ENCODE assay signal across 13 cellular contexts in genomic region chr6:56689114-56689513, GRCh38. TPM values are rescaled to one million over a fixed set of nuclear protein-coding genes. Genes with fewer than 3 reads are reported as not detected.
A peak's percentile ranks its signal among the peaks of the same experiment; 100 is the strongest.
DNase-seq lines count a peak whose midpoint lies in the region; ATAC-seq, FAIRE-seq and TF ChIP-seq lines count a peak whose summit lies in the region.
"Had no signal": no experiment of that assay in that cellular context is flagged by ENCODE, and none has a peak within 500 bp of the region (broad histone marks: within the 10 kb centered on the region; RNA-seq: fewer than 3 reads in every experiment).

No MANE protein-coding gene starts in this region.

- H3K4me1 ChIP-seq in kidney (ENCODE audit: control insufficient read depth in 1 of 2, insufficient read depth in 1 of 2, low read depth in 1 of 2, low read length in 2 of 2), result peaks cover 0 to 3% of the 10 kb centered on the region in 2 donors

- no peak overlapping the region for H3K27ac ChIP-seq in kidney (ENCODE audit: low read depth in 2 of 2, low read length in 2 of 2)

- DNase-seq in kidney (no peak), inferior parietal cortex (ENCODE audit: extremely low spot score) (no peak), iPS-NIHi7 (ENCODE audit: extremely low spot score) (no peak), cerebellar cortex (ENCODE audit: low spot score) (no peak)
- DNase-seq in activated T-cell treated with anti-CD3 and anti-CD28 coated beads, Interleukin-2, amount 50 U/mL, for 1 hour, result no peak
- DNase-seq: CD4-positive, alpha-beta memory T cell; GOT3; NCI-H1930; stimulated activated naive B cell treated with anti-CD40 and anti-IgM and Interleukin-4, amounts not matched to agents 10 μg/mL and 1 μg/mL and 100 μg/mL, for 72 hours; T1000 had no signal

- no peaks in the 10 kb centered on the region for H3K36me3 ChIP-seq in kidney (ENCODE audit: control insufficient read depth in 1 of 2, insufficient read depth in 2 of 2, low read length in 2 of 2)

- intact Hi-C loops in kidney (cut with DNase I), result no loop called here

- peak; percentile 75 for ATAC-seq in GM18505 (IDR thresholded peaks at IDR 0.05; ENCODE audit: unreplicated experiment)
- ATAC-seq in GM21529 (IDR thresholded peaks at IDR 0.05; ENCODE audit: unreplicated experiment), result peak; percentile 86
- ATAC-seq in HG03432 (IDR thresholded peaks at IDR 0.05; ENCODE audit: unreplicated experiment), result peak; percentile 90
- ATAC-seq: stimulated activated naive B cell treated with anti-CD40 and anti-IgM and Interleukin-4, amounts not matched to agents 10 μg/mL and 1 μg/mL and 100 μg/mL, for 72 hours had no signal

- H3K9me3 ChIP-seq in kidney (ENCODE audit: control insufficient read depth in 1 of 2, low read length in 2 of 2), result no peaks in the 10 kb centered on the region

- no peak for TF ChIP-seq POLR2A in GM18505 (IDR thresholded peaks at IDR 0.05; ENCODE audit: borderline replicate concordance, extremely low read depth, insufficient read depth, insufficient read length)

- FAIRE-seq in kidney (lab: Jason Lieb, UNC), result no peak

- no peak overlapping the region for H3K9ac ChIP-seq in kidney (ENCODE audit: low read length in 2 of 2)

- no peak for TF ChIP-seq CTCF in kidney (IDR thresholded peaks at IDR 0.05; ENCODE audit: borderline replicate concordance, extremely low read depth, insufficient read depth)

- H3K4me3 ChIP-seq in kidney (ENCODE audit: low read length in 2 of 2), result peak overlapping the region; percentile 16 to 53

RNA-seq across cellular contexts. Expression of gene DST, which starts 46.4 kb away (rescaled TPM):
- 259 TPM for total RNA-seq in kidney
- polyA plus RNA-seq in kidney (ENCODE audit: insufficient read depth, low read depth, low replicate concordance), result 68.2 TPM
